ENCODE assay signal across 1 cellular context in genomic region chr2:9951272-9951521, GRCh38.
TF ChIP-seq lines count a peak whose summit lies in the region.

No MANE protein-coding gene starts in this region.

TF ChIP-seq in GM23338, 12 proteins besides CTCF, POLR2A, EP300 and RAD21 (continued from another document):
- TF ChIP-seq ZNF462 (CRISPR knock-in tag; IDR thresholded peaks at IDR 0.05) (no peak), REST (IDR thresholded peaks at IDR 0.05; ENCODE audit: unreplicated experiment) (no peak), ETS1 (IDR thresholded peaks at IDR 0.05) (no peak), ZNF331 (CRISPR knock-in tag; IDR thresholded peaks at IDR 0.05; ENCODE audit: low read depth) (no peak), POLR2AphosphoS5 (IDR thresholded peaks at IDR 0.05; ENCODE audit: low read depth) (no peak; the same call in 1 of the 2 replicates), ZNF114 (CRISPR knock-in tag; IDR thresholded peaks at IDR 0.05) (no peak)
